Comparison of ENCODE assay signal across 8 cellular contexts in genomic region chr3:113746955-113747718, GRCh38. TPM values are rescaled to one million over a fixed set of nuclear protein-coding genes. Genes with fewer than 3 reads are reported as not detected.
DNase-seq lines count a peak whose midpoint lies in the region; ATAC-seq, FAIRE-seq and TF ChIP-seq lines count a peak whose summit lies in the region.

Gene ATP6V1A, plus strand, starts transcription at chr3:113747035. Its CDS starts 31,719 bp downstream, at chr3:113778754.

- H4K20me1 ChIP-seq in H1 (replicated peaks in 1 of 2; ENCODE audit: control insufficient read depth in 1 of 2, insufficient read depth in 2 of 2, low read length in 2 of 2), result peaks cover 0 to 1% of the 10 kb centered on the region in 2 experiments

- H2BK120ac ChIP-seq in H1 (replicated peaks; ENCODE audit: low read depth, low read length), result peak within 1 kb of the TSS; percentile 96

- peak within 1 kb of the TSS; percentile 85 to 99 for H3K4me2 ChIP-seq in H1 (ENCODE audit: insufficient read depth in 1 of 2, low read depth in 2 of 2, low read length in 2 of 2)

- CTCF ChIA-PET in activated CD8-positive, alpha-beta memory T cell treated with anti-CD3 and anti-CD28 coated beads for 36 hours (lab: Charles Lee), result interaction anchor here (0.6 to 1.8 kb wide), 6 partner anchors 9 to 1917 kb away, joined by 3 to 7 read pairs (median 3); partner anchors contain the start of gene USF3
- CTCF ChIA-PET in H1 (lab: Charles Lee; ENCODE audit: partially characterized antibody), result interaction anchor here (0.5 to 1.3 kb wide), 8 partner anchors 9 to 92 kb away, joined by 3 to 6 read pairs (median 4); partner anchors contain the start of gene GRAMD1C

- peak within 1 kb of the TSS; percentile 95 for H4K5ac ChIP-seq in H1 (ENCODE audit: insufficient read length, low read depth, low read length)

- no peak for FAIRE-seq in H1 (lab: Jason Lieb, UNC)

- peak; percentile 36 for ATAC-seq in HG02571 (IDR thresholded peaks at IDR 0.05; ENCODE audit: unreplicated experiment)

- H3K79me1 ChIP-seq in H1 (ENCODE audit: low read depth, low read length), result no peaks in the 10 kb centered on the region

- H3K18ac ChIP-seq in H1 (ENCODE audit: extremely low read depth, low read length), result peak within 1 kb of the TSS; percentile 84; the same call in 1 of the 2 replicates

- H2BK20ac ChIP-seq in H1 (ENCODE audit: low read length), result no peak within 1 kb of the TSS

- no peaks in the 10 kb centered on the region for H3K9me3 ChIP-seq in H1 (ENCODE audit: insufficient read depth in 2 of 2, low read depth in 1 of 2, low read length in 1 of 2)

- H2BK12ac ChIP-seq in H1 (ENCODE audit: low read depth, low read length), result peak within 1 kb of the TSS; percentile 64

- no peak within 1 kb of the TSS for H3K23ac ChIP-seq in H1 (ENCODE audit: insufficient read length)

- no peak within 1 kb of the TSS for H2BK15ac ChIP-seq in H1 (ENCODE audit: low read length)

- peak within 1 kb of the TSS; percentile 99 for H4K91ac ChIP-seq in H1 (replicated peaks; ENCODE audit: insufficient read length, low read length)

- H3K27me3 ChIP-seq in H1 (replicated peaks in 1 of 4; ENCODE audit: control insufficient read depth in 3 of 4, extremely low read depth in 1 of 4, insufficient read depth in 3 of 4, low read length in 3 of 4), result no peaks in the 10 kb centered on the region

- DNase-seq in NCI-H1105 (lab: John Stamatoyannopoulos, UW) (peak; percentile 88), NCI-H1105 treated with DMSO at 0.1 percent for 48 hours (lab: John Stamatoyannopoulos, UW) (no peak), NCI-H187 (lab: John Stamatoyannopoulos, UW) (peak; percentile 67 to 75), H1 (ENCODE audit: low read depth in 1 of 2, low spot score in 2 of 2) (peak in 1 of 2 experiments; percentile 79), mucosa of gallbladder (ENCODE audit: low spot score) (peak; percentile 58)
- DNase-seq in stimulated activated CD8-positive, alpha-beta memory T cell treated with anti-CD3 and anti-CD28 coated beads, Interleukin-4, amount 100 ng/mL, for 24 hours (ENCODE audit: low read depth), result peak; percentile 48

- H3K14ac ChIP-seq in H1 (ENCODE audit: insufficient read length), result peak within 1 kb of the TSS; percentile 91

- peak within 1 kb of the TSS; percentile 97 for H3K4ac ChIP-seq in H1 (replicated peaks; ENCODE audit: insufficient read length, low read depth, low read length)

- H2AK5ac ChIP-seq in H1 (ENCODE audit: low read depth, low read length), result no peak within 1 kb of the TSS

- H3K4me1 ChIP-seq in H1 (replicated peaks in 1 of 4; ENCODE audit: control insufficient read depth in 3 of 4, insufficient read depth in 4 of 4, low read length in 3 of 4), result peaks cover 0 to 6% (median 1%) of the 10 kb centered on the region in 4 experiments; a peak in 4 of 7 replicates

- peak within 1 kb of the TSS; percentile 99 for H4K8ac ChIP-seq in H1 (ENCODE audit: extremely low read depth, insufficient read depth, low read length)

- peak in 1 of 2 experiments; percentile 73; a peak in 2 of 3 replicates for TF ChIP-seq POLR2A in H1 (IDR thresholded peaks at IDR 0.05; ENCODE audit: control extremely low read depth in 1 of 2, low read depth in 2 of 2, low read length in 2 of 2)

- WGBS in H1 (ENCODE audit: extremely low coverage in 1 of 2, insufficient coverage in 1 of 2, insufficient read length in 1 of 2, insufficient replicate concordance in 2 of 2, low coverage in 1 of 2, low lambda C conversion rate in 2 of 2, missing lambda C conversion rate in 1 of 2), 2 experiments, result 1% methylated on average over 24 of the region's 31 CpGs; no CpG with 5 or more reads in 1 of the 2 experiments

- peak within 1 kb of the TSS; percentile 68 for H2AFZ ChIP-seq in H1 (ENCODE audit: low read length)

- H3K27ac ChIP-seq in H1 (ENCODE audit: low read depth, low read length), result peak within 1 kb of the TSS; percentile 99

- TF ChIP-seq RAD21 in H1 (IDR thresholded peaks at IDR 0.05 in 1 of 2, conservative IDR thresholded peaks at IDR 0.05 in 1 of 2; ENCODE audit: low read depth in 2 of 2, low read length in 2 of 2), result no peak

- POLR2A ChIA-PET in activated CD8-positive, alpha-beta memory T cell treated with anti-CD3 and anti-CD28 coated beads for 36 hours (lab: Charles Lee), result interaction anchor here (0.5 to 1.6 kb wide), 3 partner anchors 20 to 1887 kb away, joined by 3 to 12 read pairs (median 7); partner anchors contain the start of gene USF3
- POLR2A ChIA-PET in H1 (lab: Charles Lee; ENCODE audit: partially characterized antibody), result interaction anchor here (0.6 to 3.4 kb wide), 12 partner anchors 9 to 233 kb away, joined by 3 to 21 read pairs (median 5); partner anchors contain the start of gene SPICE1

- no peaks in the 10 kb centered on the region for H3K36me3 ChIP-seq in H1 (ENCODE audit: control insufficient read depth in 2 of 4, insufficient read depth in 4 of 4, low read length in 3 of 4)

- H3K79me2 ChIP-seq in H1 (ENCODE audit: control insufficient read depth in 1 of 2, insufficient read depth in 2 of 2, low read length in 2 of 2), result peaks cover 12 to 88% of the 10 kb centered on the region in 2 experiments

- peak within 1 kb of the TSS; percentile 99 for H3K56ac ChIP-seq in H1 (replicated peaks; ENCODE audit: insufficient read length, low read depth, low read length)

- peak within 1 kb of the TSS; percentile 84 for H2BK5ac ChIP-seq in H1 (ENCODE audit: low read depth, low read length)

- no peak for TF ChIP-seq EP300 in H1 (IDR thresholded peaks at IDR 0.05; ENCODE audit: borderline replicate concordance in 1 of 2, low read depth in 2 of 2, low read length in 2 of 2)

- peak within 1 kb of the TSS; percentile 93 to 98 (median 94) for H3K9ac ChIP-seq in H1 (replicated peaks in 1 of 4; ENCODE audit: extremely low read depth in 1 of 4, low read depth in 3 of 4, low read length in 3 of 4)

- peak within 1 kb of the TSS; percentile 95 to 100 (median 98) for H3K4me3 ChIP-seq in H1 (ENCODE audit: extremely low read depth in 1 of 4, insufficient read depth in 2 of 4, low read depth in 3 of 4, low read length in 4 of 4)

- TF ChIP-seq CTCF in H1 (IDR thresholded peaks at IDR 0.05; ENCODE audit: control extremely low read depth in 1 of 3, insufficient read depth in 1 of 3, low read depth in 1 of 3, low read length in 3 of 3), result no peak

- peaks cover 13% of the 10 kb centered on the region for H3K23me2 ChIP-seq in H1 (ENCODE audit: low read depth, low read length)

TF ChIP-seq in H1, 55 proteins besides CTCF, POLR2A, EP300 and RAD21 (continues in another document):
- TF ChIP-seq RFX5 (IDR thresholded peaks at IDR 0.05; ENCODE audit: borderline replicate concordance, low read depth, low read length) (no peak), ASH2L (IDR thresholded peaks at IDR 0.05; ENCODE audit: low read length) (peak; percentile 92), USF2 (IDR thresholded peaks at IDR 0.05; ENCODE audit: low read length) (no peak), SP2 (IDR thresholded peaks at IDR 0.05; ENCODE audit: low read length) (no peak), POLR2AphosphoS5 (IDR thresholded peaks at IDR 0.05; ENCODE audit: low read depth, low read length) (peak; percentile 70; the same call in 1 of the 2 replicates), JUND (IDR thresholded peaks at IDR 0.05; ENCODE audit: low read length) (no peak), HDAC2 (IDR thresholded peaks at IDR 0.05; ENCODE audit: borderline replicate concordance in 1 of 2, low read depth in 2 of 2, low read length in 2 of 2) (peak in 1 of 2 experiments; percentile 71; a peak in 1 of 4 replicates), SIN3A (conservative IDR thresholded peaks at IDR 0.05 in 1 of 2, IDR thresholded peaks at IDR 0.05 in 1 of 2; ENCODE audit: low read depth in 1 of 2, low read length in 2 of 2) (peak; percentile 56 to 81; a peak in 2 of 4 replicates), SAP30 (IDR thresholded peaks at IDR 0.05; ENCODE audit: insufficient read depth, insufficient replicate concordance, low read length) (peak; percentile 98), PHF8 (conservative IDR thresholded peaks at IDR 0.05; ENCODE audit: low read depth, low read length) (peak; percentile 46), ATF3 (IDR thresholded peaks at IDR 0.05; ENCODE audit: insufficient read depth, low read depth, low read length) (0 out of 2 replicates have a peak, but pooled peaks have one; percentile 0), SRF (IDR thresholded peaks at IDR 0.05; ENCODE audit: low read depth, low read length) (no peak), SIRT6 (IDR thresholded peaks at IDR 0.05; ENCODE audit: low read length) (no peak), CREB1 (IDR thresholded peaks at IDR 0.05) (no peak), EZH2 (IDR thresholded peaks at IDR 0.05; ENCODE audit: low read depth, low read length, severe bottlenecking) (no peak)

RNA-seq across cellular contexts. Expression of gene ATP6V1A, which starts in this region (rescaled TPM):
- 10 to 100 TPM; 50.5 to 54.5 TPM for total RNA-seq in activated CD8-positive, alpha-beta memory T cell treated with anti-CD3 and anti-CD28 coated beads for 36 hours
- total RNA-seq in H1 (2021; fragmentation: NEBNext Ultra II Directional; extraction: Animal tissue kit (Norgen Biotek cat#: 25700)), result 90.4 and 90.9 TPM in 2 replicates
- 9.7 and 15.4 TPM in 2 replicates for polyA plus RNA-seq in H1 (2011; rRNA removed)
- 21.8 TPM for polyA plus RNA-seq in H1 (2011; cell fraction: cytosol; rRNA removed)
- 7.9 TPM for polyA plus RNA-seq in H1 (2011; cell fraction: nucleus; rRNA removed)
- polyA plus RNA-seq in H1 (2012, experiment 1 of 2), result 28.8 to 46.8 TPM (median 38.9 TPM) in 4 replicates
- 3.2 TPM for polyA plus RNA-seq in H1 (2012, experiment 2 of 2)
- polyA plus RNA-seq in H1 (2013, experiment 1 of 2), result 25.7 TPM
- polyA plus RNA-seq in H1 (2013, experiment 2 of 2), result 24.1 TPM
- polyA minus RNA-seq in H1 (2011; rRNA and poly(A)+ RNA removed), result 72.3 and 142 TPM in 2 replicates
- 27.6 TPM for polyA minus RNA-seq in H1 (2011; cell fraction: cytosol; rRNA and poly(A)+ RNA removed)
- 17.5 TPM for polyA minus RNA-seq in H1 (2011; cell fraction: nucleus; rRNA and poly(A)+ RNA removed)
- 81.5 TPM for total RNA-seq in mucosa of gallbladder
